ENCODE assay signal across 8 cellular contexts in the genomic region with DNA sequence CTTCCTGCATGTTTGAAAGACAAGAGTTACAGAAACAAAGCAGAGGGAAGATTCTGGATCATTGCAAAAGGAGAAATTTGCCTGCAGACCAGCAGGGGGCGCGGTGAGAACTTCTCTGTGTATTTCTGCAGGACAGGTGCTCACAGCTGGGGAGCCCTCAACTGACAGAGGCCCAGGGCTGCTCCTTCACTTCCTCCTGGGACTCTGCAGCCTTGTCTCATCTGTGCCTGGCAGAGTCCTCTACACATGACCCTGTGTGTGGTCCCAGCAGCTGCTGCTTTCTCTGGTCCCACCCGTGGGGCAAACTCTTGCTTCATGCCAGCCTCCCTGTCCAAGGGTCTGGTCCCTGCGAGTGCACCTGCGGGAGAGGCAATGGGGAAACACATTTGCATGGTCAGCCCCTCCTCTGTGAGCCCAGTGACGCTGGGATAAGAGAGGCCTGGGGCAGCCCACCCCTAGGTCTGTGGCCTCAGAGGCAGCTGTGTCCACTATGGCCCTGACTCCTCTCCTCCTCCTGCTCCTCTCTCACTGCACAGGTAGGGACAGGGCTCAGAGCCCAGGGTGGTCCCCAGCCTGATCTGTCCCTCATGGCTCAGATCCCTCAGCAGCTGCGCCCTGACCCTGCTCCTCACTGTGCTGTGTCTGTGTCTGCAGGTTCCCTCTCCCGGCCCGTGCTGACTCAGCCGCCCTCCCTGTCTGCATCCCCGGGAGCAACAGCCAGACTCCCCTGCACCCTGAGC. TPM values are rescaled to one million over a fixed set of nuclear protein-coding genes. Genes with fewer than 3 reads are reported as not detected.
DNase-seq lines count a peak whose midpoint lies in the region; ATAC-seq, FAIRE-seq and TF ChIP-seq lines count a peak whose summit lies in the region.

No MANE protein-coding gene starts in this region.

- no peaks in the 10 kb centered on the region for H3K36me3 ChIP-seq in BLaER1 treated with 17β-estradiol and CSF1 and Interleukin-3, amounts not matched to agents 10 nM and 100 nM
- no peaks in the 10 kb centered on the region for H3K36me3 ChIP-seq in endothelial cell of umbilical vein (ENCODE audit: control insufficient read depth in 2 of 2, extremely low read depth in 1 of 2, insufficient read depth in 2 of 2, low read length in 2 of 2)
- no peaks in the 10 kb centered on the region for H3K36me3 ChIP-seq in osteoblast (ENCODE audit: insufficient read depth, low read length)

- no peaks in the 10 kb centered on the region; a peak in 1 of 22 replicates for H4K20me1 ChIP-seq in BLaER1 treated with 17β-estradiol and CSF1 and Interleukin-3, amounts not matched to agents 10 nM and 100 nM
- no peaks in the 10 kb centered on the region for H4K20me1 ChIP-seq in endothelial cell of umbilical vein (replicated peaks; ENCODE audit: control insufficient read depth, extremely low read depth, insufficient read depth, low read length)
- H4K20me1 ChIP-seq in osteoblast (ENCODE audit: insufficient read depth, low read length) = no peaks in the 10 kb centered on the region

- no peaks in the 10 kb centered on the region for H3K27me3 ChIP-seq in BLaER1 treated with 17β-estradiol and CSF1 and Interleukin-3, amounts not matched to agents 10 nM and 100 nM
- H3K27me3 ChIP-seq in endothelial cell of umbilical vein (ENCODE audit: control insufficient read depth in 2 of 2, insufficient read depth in 2 of 2, low read length in 2 of 2) (peaks cover 4 to 16% of the 10 kb centered on the region in 2 experiments), osteoblast (ENCODE audit: insufficient read depth, low read length) (peaks cover 19% of the 10 kb centered on the region)

- H2AFZ ChIP-seq in endothelial cell of umbilical vein (ENCODE audit: low read depth, low read length) (no peak overlapping the region), osteoblast (ENCODE audit: low read length) (no peak overlapping the region)

- no peak overlapping the region for H3K4me3 ChIP-seq in BLaER1 treated with 17β-estradiol and CSF1 and Interleukin-3, amounts not matched to agents 10 nM and 100 nM
- H3K4me3 ChIP-seq in endothelial cell of umbilical vein (replicated peaks in 1 of 3; ENCODE audit: insufficient read depth in 1 of 3, low read depth in 1 of 3, low read length in 3 of 3) (no peak overlapping the region), osteoblast (ENCODE audit: insufficient read depth, low read length) (no peak overlapping the region)

- H3K79me2 ChIP-seq in endothelial cell of umbilical vein (ENCODE audit: control insufficient read depth, insufficient read depth, low read length) = no peaks in the 10 kb centered on the region
- H3K79me2 ChIP-seq in osteoblast (ENCODE audit: insufficient read depth, low read length) = no peaks in the 10 kb centered on the region

- H3K9ac ChIP-seq in BLaER1 treated with 17β-estradiol and CSF1 and Interleukin-3, amounts not matched to agents 10 nM and 100 nM = peak overlapping the region in 6 of 11 experiments; percentile 3 to 65 (median 42); a peak in 9 of 22 replicates
- H3K9ac ChIP-seq in endothelial cell of umbilical vein (replicated peaks; ENCODE audit: extremely low read depth, insufficient read depth, low read length) = no peak overlapping the region

- dilution Hi-C loops in endothelial cell of umbilical vein (cut with MboI; ENCODE audit: extremely low pct_ligation_motif_present, low sequenced_read_pairs) = no loop called here

- FAIRE-seq in endothelial cell of umbilical vein (lab: Jason Lieb, UNC) = peak; percentile 71

- TF ChIP-seq POLR2A in endothelial cell of umbilical vein (IDR thresholded peaks at IDR 0.05; ENCODE audit: low read depth, low read length) = no peak

- POLR2A ChIA-PET in endothelial cell of umbilical vein (lab: Charles Lee) = no interaction called here

- intact Hi-C loops in endothelial cell of umbilical vein (cut with micrococcal nuclease) = no loop called here

- peak overlapping the region; percentile 39 to 90 (median 74) for H3K4me2 ChIP-seq in BLaER1 treated with 17β-estradiol and CSF1 and Interleukin-3, amounts not matched to agents 10 nM and 100 nM
- H3K4me2 ChIP-seq in endothelial cell of umbilical vein (ENCODE audit: insufficient read depth, low read length) (no peak overlapping the region), osteoblast (ENCODE audit: insufficient read depth, low read length) (no peak overlapping the region)

- TF ChIP-seq CTCF in endothelial cell of umbilical vein (IDR thresholded peaks at IDR 0.05; ENCODE audit: extremely low read depth in 1 of 2, insufficient read depth in 1 of 2, low read depth in 1 of 2, low read length in 2 of 2) = peak; percentile 57 to 68
- TF ChIP-seq CTCF in osteoblast (IDR thresholded peaks at IDR 0.05; ENCODE audit: extremely low read depth, low read depth, low read length) = peak; percentile 37

- ATAC-seq in GM18867 (IDR thresholded peaks at IDR 0.05; ENCODE audit: unreplicated experiment) (peak; percentile 52), HG03378 (IDR thresholded peaks at IDR 0.05; ENCODE audit: unreplicated experiment) (no peak), GM18870 (IDR thresholded peaks at IDR 0.05; ENCODE audit: unreplicated experiment) (no peak)

- H3K9me3 ChIP-seq in BLaER1 treated with 17β-estradiol and CSF1 and Interleukin-3, amounts not matched to agents 10 nM and 100 nM (replicated peaks in 1 of 11) = peaks cover 0 to 7% (median 0%) of the 10 kb centered on the region in 11 experiments; a peak in 2 of 22 replicates
- H3K9me3 ChIP-seq in endothelial cell of umbilical vein (replicated peaks; ENCODE audit: control insufficient read depth, insufficient read depth, low read length) (no peaks in the 10 kb centered on the region), osteoblast (ENCODE audit: low read depth, low read length) (no peaks in the 10 kb centered on the region)

- BruUV-seq in endothelial cell of umbilical vein (replicated peaks; lab: Mats Ljungman, UMichigan) = no TSS peak

- DNase-seq in KG1 (lab: John Stamatoyannopoulos, UW) (peak; percentile 54), T follicular helper cell (ENCODE audit: low read depth) (peak; percentile 21), endothelial cell of umbilical vein (ENCODE audit: low read depth, low spot score) (peak; percentile 15), osteoblast (ENCODE audit: insufficient read length, low spot score, missing footprints) (peak; percentile 64)

- CTCF ChIA-PET in endothelial cell of umbilical vein (lab: Charles Lee) = interaction anchor here (0.8 to 3.8 kb wide), 12 partner anchors 12 to 143 kb away, joined by 3 to 21 read pairs (median 4); no protein-coding TSS in a partner anchor

- peak overlapping the region in 6 of 11 experiments; percentile 12 to 74 (median 67); a peak in 11 of 22 replicates for H3K27ac ChIP-seq in BLaER1 treated with 17β-estradiol and CSF1 and Interleukin-3, amounts not matched to agents 10 nM and 100 nM
- H3K27ac ChIP-seq in endothelial cell of umbilical vein (ENCODE audit: insufficient read depth, low read depth, low read length) (no peak overlapping the region), osteoblast (ENCODE audit: low read depth, low read length) (no peak overlapping the region)

- no peaks in the 10 kb centered on the region for H3K9me1 ChIP-seq in endothelial cell of umbilical vein (replicated peaks; ENCODE audit: control insufficient read depth, extremely low read depth, insufficient read depth, low read length)

- H3K4me1 ChIP-seq in BLaER1 treated with 17β-estradiol and CSF1 and Interleukin-3, amounts not matched to agents 10 nM and 100 nM = peaks cover 7 to 78% (median 60%) of the 10 kb centered on the region in 10 experiments; a peak in 19 of 20 replicates
- H3K4me1 ChIP-seq in endothelial cell of umbilical vein (ENCODE audit: control insufficient read depth, extremely low read depth, insufficient read depth, low read length) (no peaks in the 10 kb centered on the region), osteoblast (ENCODE audit: insufficient read depth, low read length) (no peaks in the 10 kb centered on the region)

TF ChIP-seq in endothelial cell of umbilical vein, 7 proteins besides CTCF, POLR2A, EP300 and RAD21:
- TF ChIP-seq POLR2AphosphoS5 (IDR thresholded peaks at IDR 0.05; ENCODE audit: insufficient read depth, low read depth, low read length) (no peak), MYC (IDR thresholded peaks at IDR 0.05; ENCODE audit: low read depth, low read length) (no peak), GATA2 (IDR thresholded peaks at IDR 0.05; ENCODE audit: insufficient read depth, insufficient read length, low read depth, low read length) (no peak), FOS (IDR thresholded peaks at IDR 0.05; ENCODE audit: borderline replicate concordance, insufficient read depth, low read length) (no peak), JUN (IDR thresholded peaks at IDR 0.05; ENCODE audit: borderline replicate concordance, insufficient read depth, insufficient read length, low read depth) (no peak), EZH2 (IDR thresholded peaks at IDR 0.05; ENCODE audit: borderline replicate concordance, low read depth, low read length, severe bottlenecking) (no peak)
- TF ChIP-seq, protein P1, sequence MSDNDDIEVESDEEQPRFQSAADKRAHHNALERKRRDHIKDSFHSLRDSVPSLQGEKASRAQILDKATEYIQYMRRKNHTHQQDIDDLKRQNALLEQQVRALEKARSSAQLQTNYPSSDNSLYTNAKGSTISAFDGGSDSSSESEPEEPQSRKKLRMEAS (IDR thresholded peaks at IDR 0.05; ENCODE audit: insufficient read depth, insufficient read length) = no peak
TF ChIP-seq in endothelial cell of umbilical vein: peak in this region for 0.

RNA-seq across cellular contexts. Expression of gene VPREB1, which starts 43.2 kb away (rescaled TPM):
- total RNA-seq in endothelial cell of umbilical vein (not detected in 2 replicates), osteoblast (not detected in 2 replicates)
- polyA plus RNA-seq in endothelial cell of umbilical vein = not detected in 2 replicates
- not detected in 2 replicates for polyA plus RNA-seq in endothelial cell of umbilical vein (2011; cell fraction: cytosol; rRNA removed)
- not detected in 2 replicates for polyA plus RNA-seq in endothelial cell of umbilical vein (2011; cell fraction: nucleus; rRNA removed)
- polyA plus RNA-seq in endothelial cell of umbilical vein (2012) = not detected in 2 replicates
- not detected in 2 replicates for polyA minus RNA-seq in endothelial cell of umbilical vein
- not detected for polyA minus RNA-seq in endothelial cell of umbilical vein (2011; cell fraction: cytosol; rRNA and poly(A)+ RNA removed)
- polyA minus RNA-seq in endothelial cell of umbilical vein (2011; cell fraction: nucleus; rRNA and poly(A)+ RNA removed) = not detected in 2 replicates

Comparison
In these comparisons a context has a peak if more than half of its experiments do, and no peak if none do; other contexts are left out.
1. H3K27ac ChIP-seq: peak in BLaER1 treated with 17β-estradiol and CSF1 and Interleukin-3, amounts not matched to agents 10 nM and 100 nM (6 of 11); none in endothelial cell of umbilical vein (single experiment) and osteoblast (single experiment).
2. H3K4me2 ChIP-seq: peak in BLaER1 treated with 17β-estradiol and CSF1 and Interleukin-3, amounts not matched to agents 10 nM and 100 nM (11 of 11); none in endothelial cell of umbilical vein (single experiment) and osteoblast (single experiment).
3. Peak in every context shown above with its lines, with median percentiles within 50 percentile points of each other: DNase-seq.